In the genomic region with DNA sequence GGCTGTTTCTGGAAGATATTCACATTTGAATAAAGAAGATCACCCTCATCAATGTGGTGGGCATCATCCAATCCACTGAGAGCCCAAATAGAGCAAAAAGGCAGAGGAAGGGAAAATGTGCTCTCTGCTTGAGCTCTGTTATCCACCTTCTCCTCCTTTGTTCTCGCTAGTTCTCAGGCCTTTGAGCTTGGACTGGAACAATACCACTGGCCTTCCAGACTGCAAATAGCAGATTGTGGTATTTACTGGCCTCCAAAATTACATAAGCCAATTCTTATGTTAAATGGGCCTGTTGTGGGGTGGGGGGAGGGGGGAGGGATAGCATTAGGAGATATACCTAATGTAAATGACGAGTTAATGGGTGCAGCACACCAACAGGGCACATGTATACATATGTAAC, we compare ENCODE assay signal across 26 cellular contexts.
"Had no signal": no experiment of that assay in that cellular context is flagged by ENCODE, and none has a peak within 500 bp of the region (broad histone marks: within the 10 kb centered on the region; RNA-seq: fewer than 3 reads in every experiment).

No MANE protein-coding gene starts in this region.

- H3K36me3 ChIP-seq: adrenal gland had no signal

- H3K9me3 ChIP-seq: adrenal gland had no signal

- H3K36me3 Mint-ChIP-seq: activated CD4-positive, alpha-beta memory T cell treated with anti-CD3 and anti-CD28 coated beads for 36 hours; activated naive CD8-positive, alpha-beta T cell treated with anti-CD3 and anti-CD28 coated beads, Interleukin-2, amount 10 ng/mL, durations not matched to agents 7 days and 5 days; T-cell had no signal

- H3K27me3 Mint-ChIP-seq: activated CD4-positive, alpha-beta T cell treated with anti-CD3 and anti-CD28 coated beads, Interleukin-2, amount 10 ng/mL, durations not matched to agents 7 days and 5 days; activated naive CD8-positive, alpha-beta T cell treated with anti-CD3 and anti-CD28 coated beads, Interleukin-2, amount 10 ng/mL, durations not matched to agents 7 days and 5 days had no signal

- H3K4me3 ChIP-seq: adrenal gland, SK-N-MC had no signal

- H3K4me1 Mint-ChIP-seq: activated CD4-positive, alpha-beta T cell treated with anti-CD3 and anti-CD28 coated beads, Interleukin-2, amount 10 ng/mL, durations not matched to agents 7 days and 5 days; activated naive CD8-positive, alpha-beta T cell treated with anti-CD3 and anti-CD28 coated beads, Interleukin-2, amount 10 ng/mL, durations not matched to agents 7 days and 5 days; T-cell had no signal

- H3K4me1 ChIP-seq: adrenal gland had no signal

- H3K9me3 Mint-ChIP-seq: activated CD4-positive, alpha-beta memory T cell treated with anti-CD3 and anti-CD28 coated beads for 36 hours; activated CD4-positive, alpha-beta T cell treated with anti-CD3 and anti-CD28 coated beads, Interleukin-2, amount 10 ng/mL, durations not matched to agents 7 days and 5 days; activated T-helper 2 cell treated with anti-CD3 and anti-CD28 coated beads, Interferon-gamma antibody, Interleukin-2, Interleukin-4, amounts not matched to agents 10 μg/mL and 5 μg/mL and 100 μg/mL, durations not matched to agents 14 hours and 24 hours and 36 hours had no signal

- H3K27ac Mint-ChIP-seq: activated CD4-positive, alpha-beta memory T cell treated with anti-CD3 and anti-CD28 coated beads for 36 hours; activated CD4-positive, alpha-beta T cell treated with anti-CD3 and anti-CD28 coated beads, Interleukin-2, amount 10 ng/mL, durations not matched to agents 7 days and 5 days; activated naive CD8-positive, alpha-beta T cell treated with anti-CD3 and anti-CD28 coated beads, Interleukin-2, amount 10 ng/mL, durations not matched to agents 7 days and 5 days; activated T-helper 2 cell treated with anti-CD3 and anti-CD28 coated beads, Interferon-gamma antibody, Interleukin-2, Interleukin-4, amounts not matched to agents 10 μg/mL and 5 μg/mL and 100 μg/mL, durations not matched to agents 14 hours and 24 hours and 36 hours; T-cell had no signal

- H3K27me3 ChIP-seq: adrenal gland had no signal

- H3K27ac ChIP-seq: adrenal gland, SK-N-MC had no signal

- H3K4me3 Mint-ChIP-seq: activated CD4-positive, alpha-beta memory T cell treated with anti-CD3 and anti-CD28 coated beads for 36 hours; activated CD4-positive, alpha-beta T cell treated with anti-CD3 and anti-CD28 coated beads, Interleukin-2, amount 10 ng/mL, durations not matched to agents 7 days and 5 days; activated naive CD8-positive, alpha-beta T cell treated with anti-CD3 and anti-CD28 coated beads, Interleukin-2, amount 10 ng/mL, durations not matched to agents 7 days and 5 days; T-cell had no signal

- ATAC-seq: Panc1, Right ventricle myocardium inferior, T-cell had no signal

- DNase-seq: activated CD4-positive, alpha-beta memory T cell treated with anti-CD3 and anti-CD28 coated beads for 36 hours; activated CD4-positive, alpha-beta T cell treated with anti-CD3 and anti-CD28 coated beads, Interleukin-2, amount 10 ng/mL, durations not matched to agents 7 days and 5 days; activated CD4-positive, CD25-positive, alpha-beta regulatory T cell treated with anti-CD3 and anti-CD28 coated beads, Interleukin-2, amount 50 U/mL, for 72 hours; activated CD8-positive, alpha-beta memory T cell treated with anti-CD3 and anti-CD28 coated beads for 24 hours; activated naive CD4-positive, alpha-beta T cell treated with anti-CD3 and anti-CD28 coated beads, Interleukin-2, amount 50 U/mL, for 16 hours; activated naive CD8-positive, alpha-beta T cell treated with anti-CD3 and anti-CD28 coated beads, Interleukin-2, amount 10 ng/mL, durations not matched to agents 7 days and 5 days; activated T-cell treated with anti-CD3 and anti-CD28 coated beads for 4 hours; activated T-cell treated with anti-CD3 and anti-CD28 coated beads, Interleukin-2, amount 50 U/mL, for 48 hours; adrenal gland; anterior cingulate cortex; cerebellar nuclear complex; NCI-H1092; NCI-H1417; NCI-H1930; NCI-H2171; NCI-H2227 treated with DMSO at 0.1 percent for 48 hours; NCI-H446 treated with DMSO at 0.1 percent for 48 hours; NCI-H524 treated with DMSO at 0.1 percent for 48 hours; NCI-H82; OCI-M1; RPMI8226; T-cell had no signal
